Comparison of ENCODE assay signal across 8 cellular contexts in the genomic region with DNA sequence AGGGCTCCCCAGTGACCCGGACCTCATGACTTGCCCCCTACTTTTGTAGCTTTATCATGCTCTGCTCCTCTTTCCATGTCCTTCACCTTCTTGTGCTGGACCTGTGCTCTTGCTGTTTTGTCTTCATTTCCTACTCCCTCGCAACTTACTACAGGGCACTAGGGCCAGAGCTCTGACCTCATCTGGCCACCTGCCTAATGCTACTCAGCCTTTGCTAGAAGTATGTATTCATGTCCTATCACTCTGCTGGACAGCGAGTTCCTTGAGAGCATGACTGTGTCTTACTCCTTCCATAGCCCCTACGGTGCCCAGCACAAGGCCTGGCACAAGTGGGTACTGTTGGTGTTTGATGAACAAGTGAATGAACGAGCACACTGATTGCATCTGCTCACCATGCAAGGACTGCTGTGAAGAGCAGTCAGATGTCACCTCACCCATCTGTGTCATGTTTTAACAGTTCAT. TPM values are rescaled to one million over a fixed set of nuclear protein-coding genes. Genes with fewer than 3 reads are reported as not detected.
DNase-seq lines count a peak whose midpoint lies in the region; ATAC-seq and TF ChIP-seq lines count a peak whose summit lies in the region.

No MANE protein-coding gene starts in this region.

- H3K4me3 ChIP-seq in OCI-LY1 (ENCODE audit: low read depth, low read length, poor library complexity, severe bottlenecking) (peak overlapping the region; percentile 84), dorsolateral prefrontal cortex (peak overlapping the region in 55 of 59 donors; percentile 72 to 99 (median 95)), neural cell (ENCODE audit: low read length) (peak overlapping the region; percentile 89), trophoblast cell (ENCODE audit: low read depth, low read length) (no peak overlapping the region)

- no peak for TF ChIP-seq EP300 in neural cell (conservative IDR thresholded peaks at IDR 0.05; ENCODE audit: poor library complexity, severe bottlenecking)

- H3K4me2 ChIP-seq in OCI-LY1 (ENCODE audit: low read length) (peak overlapping the region; percentile 89), neural cell (ENCODE audit: low read length) (peak overlapping the region; percentile 96), trophoblast cell (ENCODE audit: low read length) (no peak overlapping the region)

- no peak overlapping the region for H3K4ac ChIP-seq in trophoblast cell (ENCODE audit: low read depth, low read length)

- no peak overlapping the region for H4K8ac ChIP-seq in trophoblast cell (ENCODE audit: low read depth, low read length)

- TF ChIP-seq CTCF in OCI-LY1 (IDR thresholded peaks at IDR 0.05; ENCODE audit: low read length): no peak
- TF ChIP-seq CTCF in dorsolateral prefrontal cortex (IDR thresholded peaks at IDR 0.05 in 54 of 56, conservative IDR thresholded peaks at IDR 0.05 in 2 of 56; ENCODE audit: low read depth in 1 of 56, partially characterized antibody in 56 of 56): no peak
- TF ChIP-seq CTCF in neural cell (IDR thresholded peaks at IDR 0.05; ENCODE audit: poor library complexity, severe bottlenecking): no peak

- H3K79me2 ChIP-seq in OCI-LY1 (ENCODE audit: insufficient read depth, low read length): no peaks in the 10 kb centered on the region
- peaks cover 21% of the 10 kb centered on the region for H3K79me2 ChIP-seq in neural cell (replicated peaks; ENCODE audit: insufficient read depth, low read length)
- peaks cover 16% of the 10 kb centered on the region for H3K79me2 ChIP-seq in trophoblast cell (ENCODE audit: control insufficient read depth, insufficient read depth, low read length, poor library complexity)

- no peaks in the 10 kb centered on the region for H4K20me1 ChIP-seq in OCI-LY1 (ENCODE audit: insufficient read depth, low read length)
- no peaks in the 10 kb centered on the region for H4K20me1 ChIP-seq in neural cell (ENCODE audit: insufficient read depth)

- H3K9me3 ChIP-seq in OCI-LY1 (ENCODE audit: low read length) (no peaks in the 10 kb centered on the region), neural cell (ENCODE audit: low read length) (no peaks in the 10 kb centered on the region), trophoblast cell (ENCODE audit: insufficient read depth, low read depth, low read length) (no peaks in the 10 kb centered on the region)

- no peak overlapping the region for H2BK120ac ChIP-seq in trophoblast cell (ENCODE audit: insufficient read depth, low read length, poor library complexity)

- H2BK12ac ChIP-seq in trophoblast cell (ENCODE audit: low read length): no peak overlapping the region

- H3K9ac ChIP-seq in OCI-LY1 (ENCODE audit: low read length) (peak overlapping the region; percentile 75; the same call in 1 of the 2 replicates), neural cell (ENCODE audit: low read length) (peak overlapping the region; percentile 81), trophoblast cell (ENCODE audit: low read length) (no peak overlapping the region)

- H3K18ac ChIP-seq in trophoblast cell (ENCODE audit: low read length): no peak overlapping the region

- H3K27ac ChIP-seq in OCI-LY1 (ENCODE audit: low read depth, low read length, poor library complexity, severe bottlenecking) (no peak overlapping the region), dorsolateral prefrontal cortex (peak overlapping the region in 6 of 59 donors; percentile 9 to 95 (median 91)), neural cell (ENCODE audit: low read length) (no peak overlapping the region), trophoblast cell (ENCODE audit: low read depth, low read length) (no peak overlapping the region)

- H4K91ac ChIP-seq in trophoblast cell (ENCODE audit: low read depth, low read length): no peak overlapping the region

- in situ Hi-C loops in Caki2 (cut with HindIII; ENCODE audit: low pct_unique_long_range_greater_than_20kb, low sequenced_read_pairs): no loop called here

- ATAC-seq in HG02588 (IDR thresholded peaks at IDR 0.05; ENCODE audit: unreplicated experiment): no peak
- ATAC-seq in GM18867 (IDR thresholded peaks at IDR 0.05; ENCODE audit: unreplicated experiment): no peak

- H2BK5ac ChIP-seq in trophoblast cell (ENCODE audit: low read depth, low read length, poor library complexity): no peak overlapping the region

- no peak overlapping the region for H3K14ac ChIP-seq in trophoblast cell (ENCODE audit: low read length)

- no peaks in the 10 kb centered on the region for H3K27me3 ChIP-seq in OCI-LY1 (ENCODE audit: insufficient read depth, low read length)
- H3K27me3 ChIP-seq in dorsolateral prefrontal cortex: no peaks in the 10 kb centered on the region
- H3K27me3 ChIP-seq in neural cell (ENCODE audit: insufficient read depth, low read depth, low read length): no peaks in the 10 kb centered on the region
- H3K27me3 ChIP-seq in trophoblast cell (ENCODE audit: insufficient read depth, low read length): no peaks in the 10 kb centered on the region

- peaks cover 20% of the 10 kb centered on the region for H3K79me1 ChIP-seq in trophoblast cell (ENCODE audit: low read length)

- no peak overlapping the region for H4K12ac ChIP-seq in trophoblast cell (ENCODE audit: low read depth, low read length)

- H3K23ac ChIP-seq in trophoblast cell (ENCODE audit: low read length): no peak overlapping the region

- no peak overlapping the region for H2AK5ac ChIP-seq in trophoblast cell (ENCODE audit: low read length)

- no peaks in the 10 kb centered on the region for H3F3A ChIP-seq in OCI-LY1 (ENCODE audit: insufficient read depth, low read length)
- no peaks in the 10 kb centered on the region for H3F3A ChIP-seq in neural cell (ENCODE audit: insufficient read depth, low read length, poor library complexity, severe bottlenecking)

- no peak overlapping the region for H2AFZ ChIP-seq in OCI-LY1 (ENCODE audit: low read length)
- no peak overlapping the region for H2AFZ ChIP-seq in neural cell (ENCODE audit: low read depth, low read length)
- H2AFZ ChIP-seq in trophoblast cell (ENCODE audit: insufficient read depth, low read length, poor library complexity): no peak overlapping the region

- WGBS in trophoblast cell (ENCODE audit: extremely low coverage, insufficient coverage, insufficient read length): no CpG with 5 or more reads among the region's 5 CpGs

- TF ChIP-seq RAD21 in neural cell (conservative IDR thresholded peaks at IDR 0.05): no peak

- intact Hi-C loops in dorsolateral prefrontal cortex (cut with DNase I): loop anchor here (5.0 kb wide), 1 partner anchor 176 kb away; a partner anchor contains a TSS

- H3K36me3 ChIP-seq in OCI-LY1 (ENCODE audit: insufficient read depth, low read length) (peaks cover 7% of the 10 kb centered on the region; the same call in 1 of the 2 replicates), neural cell (ENCODE audit: insufficient read depth, low read length) (no peaks in the 10 kb centered on the region), trophoblast cell (ENCODE audit: control insufficient read depth in 1 of 2, insufficient read depth in 2 of 2, low read length in 2 of 2) (peaks cover 8 to 12% of the 10 kb centered on the region in 2 experiments)

- peaks cover 25% of the 10 kb centered on the region for H3K4me1 ChIP-seq in OCI-LY1 (ENCODE audit: insufficient read depth, low read length, severe bottlenecking)
- H3K4me1 ChIP-seq in trophoblast cell (ENCODE audit: control insufficient read depth in 1 of 2, insufficient read depth in 2 of 2, low read length in 2 of 2): peaks cover 21 to 26% of the 10 kb centered on the region in 2 experiments

- DNase-seq in Caki2 (ENCODE audit: low read depth) (peak; percentile 51), dorsolateral prefrontal cortex (no peak), trophoblast cell (no peak)
- no peak for DNase-seq in stimulated activated CD8-positive, alpha-beta memory T cell treated with anti-CD3 and anti-CD28 coated beads, Interleukin-4, amount 100 ng/mL, for 48 hours

- H3K9me2 ChIP-seq in OCI-LY1 (ENCODE audit: low read depth, low read length) (no peaks in the 10 kb centered on the region), neural cell (ENCODE audit: insufficient read depth, low read length) (no peaks in the 10 kb centered on the region)

TF ChIP-seq in neural cell, 6 proteins besides CTCF, POLR2A, EP300 and RAD21 (continues in another document):
- TF ChIP-seq SMC3 (conservative IDR thresholded peaks at IDR 0.05; ENCODE audit: poor library complexity): no peak
- TF ChIP-seq MXI1 (conservative IDR thresholded peaks at IDR 0.05; ENCODE audit: poor library complexity, severe bottlenecking): no peak

RNA-seq across cellular contexts. Expression of a gene that starts 1.9 kb away (rescaled TPM):
- 12.3 and 16.3 TPM in 2 replicates for total RNA-seq in Caki2 (2014; rRNA removed; shearing (Covaris generic); ENCODE audit: low replicate concordance)
- 100 to 1,000 TPM in 32 of 120 experiments, 10 to 100 TPM in 88; 66.5 to 116 (median 93.9) TPM for total RNA-seq in dorsolateral prefrontal cortex
- 107 and 115 TPM in 2 replicates for polyA plus RNA-seq in neural cell
- polyA minus RNA-seq in neural cell: 44.7 and 53.8 TPM in 2 replicates
- 31.2 and 31.6 TPM in 2 replicates for polyA plus RNA-seq in trophoblast cell (2013)

RNA-seq across cellular contexts. Expression of a gene that starts 21.7 kb away (rescaled TPM):
- total RNA-seq in Caki2 (2014; rRNA removed; shearing (Covaris generic); ENCODE audit: low replicate concordance): 13.8 and 16.9 TPM in 2 replicates
- total RNA-seq in dorsolateral prefrontal cortex: 100 to 1,000 TPM in 1 of 120 experiments, 10 to 100 TPM in 119; 34.0 to 117 (median 46.6) TPM
- polyA plus RNA-seq in neural cell: 6.5 and 14.3 TPM in 2 replicates
- polyA minus RNA-seq in neural cell: 14.9 and 16.7 TPM in 2 replicates
- 54.3 and 54.5 TPM in 2 replicates for polyA plus RNA-seq in trophoblast cell (2013)

RNA-seq across cellular contexts. Expression of a gene that starts 37.6 kb away (rescaled TPM):
- total RNA-seq in Caki2 (2014; rRNA removed; shearing (Covaris generic); ENCODE audit: low replicate concordance): 11.5 and 13.1 TPM in 2 replicates
- total RNA-seq in dorsolateral prefrontal cortex: 1 to 10 TPM in 112 of 120 experiments, under 1 TPM in 8; 0.35 to 4.7 (median 2.0) TPM
- polyA plus RNA-seq in neural cell: 0.48 TPM in 1 of 2 replicates, not detected in the other
- polyA minus RNA-seq in neural cell: 0.58 TPM in 1 of 2 replicates, not detected in the other
- 9.2 and 9.4 TPM in 2 replicates for polyA plus RNA-seq in trophoblast cell (2013)

RNA-seq across cellular contexts. Expression of a gene that starts 53.8 kb away (rescaled TPM):
- total RNA-seq in Caki2 (2014; rRNA removed; shearing (Covaris generic); ENCODE audit: low replicate concordance): 7.0 and 14.1 TPM in 2 replicates
- total RNA-seq in dorsolateral prefrontal cortex: 10 to 100 TPM in 41 of 120 experiments, 1 to 10 TPM in 79; 5.7 to 12.6 (median 9.3) TPM
- polyA plus RNA-seq in neural cell: 2.9 and 4.1 TPM in 2 replicates
- polyA minus RNA-seq in neural cell: 4.6 and 4.9 TPM in 2 replicates
- polyA plus RNA-seq in trophoblast cell (2013): 13.5 and 14.9 TPM in 2 replicates
